Comparison of ENCODE assay signal across 12 cellular contexts in the genomic region with DNA sequence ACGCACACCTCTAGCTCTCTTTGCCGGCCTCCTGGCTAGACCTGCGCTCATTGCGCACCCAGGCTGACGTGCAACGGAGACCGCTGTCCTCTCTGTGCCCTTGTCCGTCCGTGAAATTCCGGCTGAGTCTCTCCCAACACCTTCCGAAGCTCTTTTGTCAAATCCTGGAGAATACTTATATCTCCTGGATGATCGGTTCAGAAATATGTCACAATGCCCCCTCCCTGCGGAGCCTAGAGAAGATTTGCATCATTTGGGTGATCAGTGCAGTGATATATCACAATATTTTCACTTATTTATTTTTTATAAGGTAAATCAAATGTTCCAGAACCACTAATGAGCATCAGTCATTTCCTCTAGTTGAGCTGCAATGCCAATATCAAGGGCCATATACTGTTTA.
A peak's percentile ranks its signal among the peaks of the same experiment; 100 is the strongest.
DNase-seq lines count a peak whose midpoint lies in the region; ATAC-seq and TF ChIP-seq lines count a peak whose summit lies in the region.
"Had no signal": no experiment of that assay in that cellular context is flagged by ENCODE, and none has a peak within 500 bp of the region (broad histone marks: within the 10 kb centered on the region; RNA-seq: fewer than 3 reads in every experiment).

No MANE protein-coding gene starts in this region.

- no peaks in the 10 kb centered on the region for H3K36me3 Mint-ChIP-seq in CD14-positive monocyte

- H3K9me3 ChIP-seq in lower lobe of right lung, result no peaks in the 10 kb centered on the region

- H3K27ac ChIP-seq in dorsolateral prefrontal cortex, result no peak overlapping the region
- H3K27ac ChIP-seq in lower lobe of right lung, result no peak overlapping the region

- TF ChIP-seq CTCF in CD14-positive monocyte (IDR thresholded peaks at IDR 0.05) (no peak), dorsolateral prefrontal cortex (IDR thresholded peaks at IDR 0.05 in 54 of 56, conservative IDR thresholded peaks at IDR 0.05 in 2 of 56; ENCODE audit: low read depth in 1 of 56, partially characterized antibody in 56 of 56) (no peak), lower lobe of right lung (IDR thresholded peaks at IDR 0.05) (no peak)

- no peak overlapping the region for H3K27ac Mint-ChIP-seq in CD14-positive monocyte

- peaks cover 0 to 1% (median 0%) of the 10 kb centered on the region in 7 donors for H3K9me3 Mint-ChIP-seq in CD14-positive monocyte

- H3K36me3 ChIP-seq in lower lobe of right lung, result no peaks in the 10 kb centered on the region

- intact Hi-C loops in CD14-positive monocyte (cut with micrococcal nuclease) (no loop called here), dorsolateral prefrontal cortex (cut with DNase I) (no loop called here), lower lobe of right lung (cut with DNase I) (no loop called here)

- DNase-seq in CD14-positive monocyte (ENCODE audit: low spot score), result peak; percentile 51
- peak; percentile 2 for DNase-seq in M059J (ENCODE audit: low read depth)
- DNase-seq in dorsolateral prefrontal cortex, result peak in 8 of 10 donors; percentile 4 to 45 (median 27)
- DNase-seq in mucosa of gallbladder (ENCODE audit: low spot score), result peak; percentile 11
- DNase-seq in hepatic stellate cell (ENCODE audit: low spot score), result no peak
- no peak for DNase-seq in SHP77 (lab: John Stamatoyannopoulos, UW)
- no peak for DNase-seq in lower lobe of right lung
- DNase-seq: activated CD4-positive, alpha-beta T cell treated with anti-CD3 and anti-CD28 coated beads for 48 hours; DND-41; midbrain; NCI-H524 had no signal

- ATAC-seq in GM21381 (IDR thresholded peaks at IDR 0.05; ENCODE audit: unreplicated experiment) (no peak), lower lobe of right lung (no peak)

- no peak overlapping the region for H3K4me3 ChIP-seq in dorsolateral prefrontal cortex
- no peak overlapping the region for H3K4me3 ChIP-seq in lower lobe of right lung

- H3K4me3 Mint-ChIP-seq in CD14-positive monocyte, result no peak overlapping the region

- no peaks in the 10 kb centered on the region for H3K4me1 Mint-ChIP-seq in CD14-positive monocyte

- H3K4me1 ChIP-seq in lower lobe of right lung, result no peaks in the 10 kb centered on the region

- H3K27me3 Mint-ChIP-seq in CD14-positive monocyte (ENCODE audit: low read depth in 3 of 3), result no peaks in the 10 kb centered on the region

- H3K27me3 ChIP-seq in dorsolateral prefrontal cortex (no peaks in the 10 kb centered on the region), lower lobe of right lung (ENCODE audit: low read depth) (no peaks in the 10 kb centered on the region)

Comparison
In these comparisons a context has a peak if more than half of its experiments do, and no peak if none do; other contexts are left out.
1. DNase-seq: peak in CD14-positive monocyte (single experiment), M059J (single experiment), dorsolateral prefrontal cortex (8 of 10) and mucosa of gallbladder (single experiment); none in hepatic stellate cell (single experiment), SHP77 (0 of 2) and lower lobe of right lung (single experiment).